In genomic region chr10:47065903-47066302, GRCh38 we compare ENCODE assay signal across 17 cellular contexts.
A peak's percentile ranks its signal among the peaks of the same experiment; 100 is the strongest.
DNase-seq lines count a peak whose midpoint lies in the region; ATAC-seq and TF ChIP-seq lines count a peak whose summit lies in the region.
"Had no signal": no experiment of that assay in that cellular context is flagged by ENCODE, and none has a peak within 500 bp of the region (broad histone marks: within the 10 kb centered on the region; RNA-seq: fewer than 3 reads in every experiment).

No MANE protein-coding gene starts in this region.

- POLR2A ChIA-PET in activated CD4-positive, alpha-beta T cell treated with anti-CD3 and anti-CD28 coated beads for 36 hours (lab: Charles Lee) = no interaction called here

- H3K4me3 Mint-ChIP-seq in activated T-cell treated with anti-CD3 and anti-CD28 coated beads, Interleukin-2, amount 50 U/mL, for 24 hours = no peak overlapping the region
- no peak overlapping the region for H3K4me3 Mint-ChIP-seq in activated T-cell treated with anti-CD3 and anti-CD28 coated beads, Interleukin-2, amount 50 U/mL, for 72 hours
- no peak overlapping the region for H3K4me3 Mint-ChIP-seq in osteocyte (ENCODE audit: unreplicated experiment)
- H3K4me3 Mint-ChIP-seq in activated CD4-positive, alpha-beta T cell treated with anti-CD3 and anti-CD28 coated beads for 36 hours = no peak overlapping the region
- H3K4me3 Mint-ChIP-seq: CD14-positive monocyte, GM23338, HFFc6 had no signal

- H3K27ac Mint-ChIP-seq in activated T-cell treated with anti-CD3 and anti-CD28 coated beads, Interleukin-2, amount 50 U/mL, for 24 hours = no peak overlapping the region
- H3K27ac Mint-ChIP-seq in activated T-cell treated with anti-CD3 and anti-CD28 coated beads, Interleukin-2, amount 50 U/mL, for 72 hours = no peak overlapping the region
- no peak overlapping the region for H3K27ac Mint-ChIP-seq in osteocyte (ENCODE audit: unreplicated experiment)
- no peak overlapping the region for H3K27ac Mint-ChIP-seq in activated CD4-positive, alpha-beta T cell treated with anti-CD3 and anti-CD28 coated beads for 36 hours
- H3K27ac Mint-ChIP-seq: GM23338, HFFc6 had no signal

- H3K4me1 Mint-ChIP-seq in activated T-cell treated with anti-CD3 and anti-CD28 coated beads, Interleukin-2, amount 50 U/mL, for 24 hours (ENCODE audit: low read depth) = no peaks in the 10 kb centered on the region
- H3K4me1 Mint-ChIP-seq in activated T-cell treated with anti-CD3 and anti-CD28 coated beads, Interleukin-2, amount 50 U/mL, for 72 hours (ENCODE audit: low read depth) = no peaks in the 10 kb centered on the region
- H3K4me1 Mint-ChIP-seq in osteocyte (ENCODE audit: unreplicated experiment) = no peaks in the 10 kb centered on the region
- H3K4me1 Mint-ChIP-seq in activated CD4-positive, alpha-beta T cell treated with anti-CD3 and anti-CD28 coated beads for 36 hours = no peaks in the 10 kb centered on the region
- H3K4me1 Mint-ChIP-seq: CD14-positive monocyte, GM23338 had no signal

- CTCF ChIA-PET in activated CD4-positive, alpha-beta T cell treated with anti-CD3 and anti-CD28 coated beads for 36 hours (lab: Charles Lee) = no interaction called here

- no peaks in the 10 kb centered on the region for H3K36me3 Mint-ChIP-seq in activated T-cell treated with anti-CD3 and anti-CD28 coated beads, Interleukin-2, amount 50 U/mL, for 24 hours (ENCODE audit: low read depth)
- no peaks in the 10 kb centered on the region for H3K36me3 Mint-ChIP-seq in activated T-cell treated with anti-CD3 and anti-CD28 coated beads, Interleukin-2, amount 50 U/mL, for 72 hours (ENCODE audit: insufficient read depth in 2 of 2)
- H3K36me3 Mint-ChIP-seq in osteocyte (ENCODE audit: unreplicated experiment) = no peaks in the 10 kb centered on the region
- no peaks in the 10 kb centered on the region for H3K36me3 Mint-ChIP-seq in activated CD4-positive, alpha-beta T cell treated with anti-CD3 and anti-CD28 coated beads for 36 hours (ENCODE audit: low read depth)
- H3K36me3 Mint-ChIP-seq: CD14-positive monocyte; CD4-positive, alpha-beta memory T cell had no signal

- peak; percentile 18 for DNase-seq in activated T-cell treated with anti-CD3 and anti-CD28 coated beads, Interleukin-2, amount 50 U/mL, for 24 hours
- no peak for DNase-seq in activated T-cell treated with anti-CD3 and anti-CD28 coated beads, Interleukin-2, amount 50 U/mL, for 72 hours
- DNase-seq in osteocyte (ENCODE audit: extremely low spot score, unreplicated experiment) (peak; percentile 25), ureter (ENCODE audit: low spot score) (peak; percentile 9)
- DNase-seq in activated CD4-positive, alpha-beta T cell treated with anti-CD3 and anti-CD28 coated beads for 36 hours = no peak
- DNase-seq: 8988T; CD4-positive, alpha-beta memory T cell; DMS153; DND-41; EL; HCEC 1CT; HFFc6 had no signal

- H3K9me3 Mint-ChIP-seq in activated T-cell treated with anti-CD3 and anti-CD28 coated beads, Interleukin-2, amount 50 U/mL, for 24 hours = no peaks in the 10 kb centered on the region
- no peaks in the 10 kb centered on the region for H3K9me3 Mint-ChIP-seq in activated T-cell treated with anti-CD3 and anti-CD28 coated beads, Interleukin-2, amount 50 U/mL, for 72 hours
- no peaks in the 10 kb centered on the region for H3K9me3 Mint-ChIP-seq in osteocyte (ENCODE audit: unreplicated experiment)
- no peaks in the 10 kb centered on the region for H3K9me3 Mint-ChIP-seq in activated CD4-positive, alpha-beta T cell treated with anti-CD3 and anti-CD28 coated beads for 36 hours (ENCODE audit: low read depth)
- H3K9me3 Mint-ChIP-seq: CD14-positive monocyte; CD4-positive, alpha-beta memory T cell; GM23338; HFFc6 had no signal

- TF ChIP-seq CTCF in osteocyte (IDR thresholded peaks at IDR 0.05) = no peak

- no peaks in the 10 kb centered on the region for H3K27me3 Mint-ChIP-seq in activated T-cell treated with anti-CD3 and anti-CD28 coated beads, Interleukin-2, amount 50 U/mL, for 24 hours
- no peaks in the 10 kb centered on the region for H3K27me3 Mint-ChIP-seq in activated T-cell treated with anti-CD3 and anti-CD28 coated beads, Interleukin-2, amount 50 U/mL, for 72 hours (ENCODE audit: low read depth)
- peaks cover 17% of the 10 kb centered on the region for H3K27me3 Mint-ChIP-seq in osteocyte (ENCODE audit: unreplicated experiment)
- H3K27me3 Mint-ChIP-seq in activated CD4-positive, alpha-beta T cell treated with anti-CD3 and anti-CD28 coated beads for 36 hours = no peaks in the 10 kb centered on the region
- H3K27me3 Mint-ChIP-seq: CD4-positive, alpha-beta memory T cell had no signal

- intact Hi-C loops in activated CD4-positive, alpha-beta T cell treated with anti-CD3 and anti-CD28 coated beads for 36 hours (cut with DNase I, micrococcal nuclease) = no loop called here

- no peak for ATAC-seq in activated T-cell treated with anti-CD3 and anti-CD28 coated beads, Interleukin-2, amount 50 U/mL, for 72 hours (replicated peaks in 1 of 2)
- no peak for ATAC-seq in activated CD4-positive, alpha-beta T cell treated with anti-CD3 and anti-CD28 coated beads for 36 hours
- ATAC-seq in GM18870 (IDR thresholded peaks at IDR 0.05; ENCODE audit: unreplicated experiment) (no peak), GM18861 (IDR thresholded peaks at IDR 0.05; ENCODE audit: unreplicated experiment) (no peak)
- ATAC-seq: GM12878, GM23338 had no signal

Comparison
In these comparisons a context has a peak if more than half of its experiments do, and no peak if none do; other contexts are left out.
1. DNase-seq: peak in activated T-cell treated with anti-CD3 and anti-CD28 coated beads, Interleukin-2, amount 50 U/mL, for 24 hours (single experiment), osteocyte (single experiment) and ureter (single experiment); none in activated T-cell treated with anti-CD3 and anti-CD28 coated beads, Interleukin-2, amount 50 U/mL, for 72 hours (0 of 2) and activated CD4-positive, alpha-beta T cell treated with anti-CD3 and anti-CD28 coated beads for 36 hours (single experiment).